8 cellular contexts compared by ENCODE assay signal in the genomic region with DNA sequence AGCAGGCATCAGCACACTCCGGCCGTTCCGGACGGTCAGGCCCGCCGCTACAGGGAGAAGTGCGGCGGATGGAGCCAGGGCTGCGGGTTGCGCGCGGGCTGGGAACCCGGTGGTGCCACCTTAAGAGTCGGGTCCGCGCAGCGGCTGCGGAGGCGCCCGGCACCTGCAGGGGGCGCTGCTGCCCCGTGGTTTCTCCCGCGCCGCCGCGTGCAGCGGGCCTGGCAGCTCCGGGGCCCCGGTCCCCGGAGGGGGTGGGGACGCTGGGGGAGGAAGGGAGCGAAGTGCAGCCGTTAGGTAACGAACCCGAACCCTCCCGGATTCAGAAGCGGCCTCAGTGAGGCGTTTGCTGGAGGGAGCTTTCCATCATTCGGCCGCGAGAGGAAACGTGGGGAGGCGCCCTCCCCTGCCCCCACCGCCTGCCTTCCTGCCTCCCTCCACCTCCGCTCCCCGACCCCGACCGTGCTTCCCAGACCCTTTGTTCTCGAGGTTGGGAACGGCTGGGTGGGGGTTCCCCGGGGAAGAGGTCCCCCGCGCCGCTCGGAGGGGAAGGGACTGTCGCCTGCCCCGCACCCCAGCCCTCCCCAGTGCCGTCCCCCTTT. TPM values are rescaled to one million over a fixed set of nuclear protein-coding genes. Genes with fewer than 3 reads are reported as not detected.
DNase-seq lines count a peak whose midpoint lies in the region; ATAC-seq and TF ChIP-seq lines count a peak whose summit lies in the region.

No MANE protein-coding gene starts in this region.

- peak; percentile 62 for TF ChIP-seq CTCF in BE2C (IDR thresholded peaks at IDR 0.05; ENCODE audit: low read depth, low read length)

- peaks cover 12% of the 10 kb centered on the region for H3K4me1 Mint-ChIP-seq in memory B cell

- DNase-seq in BE2C (peak; percentile 91), NCI-H69 (lab: John Stamatoyannopoulos, UW) (peak; percentile 87), memory B cell (ENCODE audit: low spot score in 2 of 2) (peak; percentile 91 to 97)
- DNase-seq in activated CD8-positive, alpha-beta memory T cell treated with anti-CD3 and anti-CD28 coated beads for 1 hour (ENCODE audit: extremely low read depth in 1 of 2, low read depth in 1 of 2), result peak; percentile 51 to 84
- peak; percentile 72 for DNase-seq in effector CD8-positive, alpha-beta T cell (lab: John Stamatoyannopoulos, UW)
- peak; percentile 63 for DNase-seq in stimulated activated CD8-positive, alpha-beta memory T cell treated with anti-CD3 and anti-CD28 coated beads, Interleukin-12 subunit alpha, Interleukin-12 subunit beta, amount 100 ng/mL, for 24 hours (ENCODE audit: extremely low read depth)

- peaks cover 16% of the 10 kb centered on the region for H3K27me3 Mint-ChIP-seq in memory B cell

- no peak overlapping the region for H3K27ac Mint-ChIP-seq in memory B cell

- ATAC-seq in GM18909 (IDR thresholded peaks at IDR 0.05; ENCODE audit: poor library complexity, unreplicated experiment) (peak; percentile 84), HG03135 (IDR thresholded peaks at IDR 0.05; ENCODE audit: unreplicated experiment) (peak; percentile 83), memory B cell (ENCODE audit: low read depth) (peak; percentile 84)

- peak overlapping the region; percentile 87 for H3K4me3 Mint-ChIP-seq in memory B cell

- peak overlapping the region; percentile 79 for H3K4me3 ChIP-seq in BE2C (ENCODE audit: low read depth, low read length)

- no peaks in the 10 kb centered on the region for H3K36me3 Mint-ChIP-seq in memory B cell

- no peaks in the 10 kb centered on the region for H3K27me3 ChIP-seq in BE2C

- no peaks in the 10 kb centered on the region for H3K4me1 ChIP-seq in BE2C

- no peaks in the 10 kb centered on the region for H3K36me3 ChIP-seq in BE2C

- no peaks in the 10 kb centered on the region for H3K9me3 ChIP-seq in BE2C

- no peaks in the 10 kb centered on the region for H3K9me3 Mint-ChIP-seq in memory B cell

RNA-seq across cellular contexts. Expression of a gene that starts 29.7 kb away (rescaled TPM):
- 2.1 TPM for polyA plus RNA-seq in BE2C (2012; ENCODE audit: insufficient read depth, insufficient read length, low read depth)

RNA-seq across cellular contexts. Expression of a gene that starts 38.2 kb away (rescaled TPM):
- polyA plus RNA-seq in BE2C (2012; ENCODE audit: insufficient read depth, insufficient read length, low read depth), result 35.2 TPM

Comparison
In these comparisons a context has a peak if more than half of its experiments do, and no peak if none do; other contexts are left out.
1. Peak in every context shown above with its lines: DNase-seq, ATAC-seq and H3K4me3 ChIP-seq.